In the genomic region with DNA sequence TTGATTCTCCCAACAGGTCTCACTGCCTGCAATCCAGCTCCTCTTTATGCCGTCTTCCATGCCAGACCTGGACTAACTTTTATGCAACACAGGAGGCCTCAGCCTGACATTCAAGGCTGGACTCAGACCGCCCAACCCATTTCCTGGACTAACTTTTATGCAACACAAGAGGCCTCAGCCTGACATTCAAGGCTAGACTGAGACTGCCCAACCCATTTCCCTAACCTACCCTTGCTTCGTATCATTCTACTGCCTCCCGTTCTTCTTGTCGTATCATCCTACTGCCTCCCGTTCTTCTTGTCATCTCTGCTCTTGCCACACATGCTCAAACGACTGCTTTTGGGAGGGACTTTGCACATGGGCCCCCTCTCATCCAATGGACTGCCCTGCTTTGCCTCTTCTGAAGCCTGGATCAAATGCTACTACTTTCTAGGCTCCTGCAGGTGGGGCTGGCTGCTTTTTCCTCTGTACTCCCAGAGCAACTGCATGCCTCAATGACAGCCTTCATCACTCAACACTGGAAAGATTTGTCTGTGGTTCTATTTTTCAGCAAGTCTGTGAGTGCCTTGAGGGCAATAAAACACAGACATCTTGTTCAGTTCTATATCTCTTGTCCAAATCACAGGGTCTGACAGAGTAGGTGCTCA, we compare ENCODE assay signal across 14 cellular contexts. TPM values are rescaled to one million over a fixed set of nuclear protein-coding genes. Genes with fewer than 3 reads are reported as not detected.
A peak's percentile ranks its signal among the peaks of the same experiment; 100 is the strongest.
DNase-seq lines count a peak whose midpoint lies in the region; ATAC-seq and TF ChIP-seq lines count a peak whose summit lies in the region.
"Had no signal": no experiment of that assay in that cellular context is flagged by ENCODE, and none has a peak within 500 bp of the region (broad histone marks: within the 10 kb centered on the region; RNA-seq: fewer than 3 reads in every experiment).

No MANE protein-coding gene starts in this region.

- 75% methylated on average over 7 of the region's 7 CpGs for WGBS in suprapubic skin
- 76 to 89% methylated on average over 7 of the region's 7 CpGs for WGBS in body of pancreas, 2 donors

- H3K27me3 ChIP-seq in suprapubic skin (no peaks in the 10 kb centered on the region), body of pancreas (no peaks in the 10 kb centered on the region)

- H3K36me3 Mint-ChIP-seq in activated naive CD4-positive, alpha-beta T cell treated with anti-CD3 and anti-CD28 coated beads, Interleukin-2, amount 50 U/mL, for 24 hours, result peaks cover 10% of the 10 kb centered on the region
- peaks cover 79% of the 10 kb centered on the region for H3K36me3 Mint-ChIP-seq in activated T-helper 17 cell treated with anti-CD3 and anti-CD28 coated beads, Interleukin-2, amount 50 U/mL, for 72 hours (ENCODE audit: low read depth)
- H3K36me3 Mint-ChIP-seq in activated CD8-positive, alpha-beta memory T cell treated with anti-CD3 and anti-CD28 coated beads, Interleukin-2, amount 10 ng/mL, durations not matched to agents 7 days and 5 days, result peaks cover 30% of the 10 kb centered on the region

- H3K4me3 Mint-ChIP-seq in activated naive CD4-positive, alpha-beta T cell treated with anti-CD3 and anti-CD28 coated beads, Interleukin-2, amount 50 U/mL, for 24 hours, result peak overlapping the region; percentile 37
- peak overlapping the region; percentile 22 for H3K4me3 Mint-ChIP-seq in activated T-helper 17 cell treated with anti-CD3 and anti-CD28 coated beads, Interleukin-2, amount 50 U/mL, for 72 hours
- H3K4me3 Mint-ChIP-seq in activated CD8-positive, alpha-beta memory T cell treated with anti-CD3 and anti-CD28 coated beads, Interleukin-2, amount 10 ng/mL, durations not matched to agents 7 days and 5 days, result no peak overlapping the region

- H3K36me3 ChIP-seq in suprapubic skin, result peaks cover 12% of the 10 kb centered on the region
- H3K36me3 ChIP-seq in body of pancreas (replicated peaks in 1 of 2; ENCODE audit: insufficient read depth in 1 of 2, low read depth in 2 of 2), result no peaks in the 10 kb centered on the region

- CTCF ChIA-PET in activated CD8-positive, alpha-beta memory T cell treated with anti-CD3 and anti-CD28 coated beads, Interleukin-2, amount 10 ng/mL, durations not matched to agents 7 days and 5 days (lab: Charles Lee), result interaction anchor here (1.8 kb wide), 1 partner anchor 30 kb away, joined by 3 read pairs; the partner anchor contains the start of gene CASTOR1

- TF ChIP-seq POLR2A in suprapubic skin (IDR thresholded peaks at IDR 0.05), result no peak
- TF ChIP-seq POLR2A in body of pancreas (IDR thresholded peaks at IDR 0.05), result no peak

- intact Hi-C loops in body of pancreas (cut with DNase I), result no loop called here

- TF ChIP-seq CTCF in suprapubic skin (IDR thresholded peaks at IDR 0.05) (no peak), body of pancreas (IDR thresholded peaks at IDR 0.05) (no peak)

- DNase-seq in activated naive CD4-positive, alpha-beta T cell treated with Interleukin-2 at 50 U/mL for 16 hours, result no peak
- DNase-seq in iris pigment epithelial cell (ENCODE audit: low read depth) (peak; percentile 28), suprapubic skin (ENCODE audit: low spot score in 2 of 2) (no peak), body of pancreas (no peak)
- DNase-seq in activated CD8-positive, alpha-beta memory T cell treated with anti-CD3 and anti-CD28 coated beads, Interleukin-2, amount 10 ng/mL, durations not matched to agents 7 days and 5 days, result no peak
- DNase-seq: H7; NCI-H1105 treated with DMSO at 0.1 percent for 48 hours; NCI-H510A; stimulated activated CD4-positive, alpha-beta T cell treated with anti-CD3 and anti-CD28 coated beads, Interleukin-15, amount 100 ng/mL, for 24 hours; WERI-Rb-1 had no signal

- no peaks in the 10 kb centered on the region for H3K9me3 Mint-ChIP-seq in activated naive CD4-positive, alpha-beta T cell treated with anti-CD3 and anti-CD28 coated beads, Interleukin-2, amount 50 U/mL, for 24 hours
- no peaks in the 10 kb centered on the region for H3K9me3 Mint-ChIP-seq in activated T-helper 17 cell treated with anti-CD3 and anti-CD28 coated beads, Interleukin-2, amount 50 U/mL, for 72 hours
- no peaks in the 10 kb centered on the region for H3K9me3 Mint-ChIP-seq in activated CD8-positive, alpha-beta memory T cell treated with anti-CD3 and anti-CD28 coated beads, Interleukin-2, amount 10 ng/mL, durations not matched to agents 7 days and 5 days (ENCODE audit: low read depth)

- H3K9me3 ChIP-seq in suprapubic skin (no peaks in the 10 kb centered on the region), body of pancreas (no peaks in the 10 kb centered on the region)

- H3K4me1 Mint-ChIP-seq in activated naive CD4-positive, alpha-beta T cell treated with anti-CD3 and anti-CD28 coated beads, Interleukin-2, amount 50 U/mL, for 24 hours, result peaks cover 95% of the 10 kb centered on the region
- peaks cover 69% of the 10 kb centered on the region for H3K4me1 Mint-ChIP-seq in activated T-helper 17 cell treated with anti-CD3 and anti-CD28 coated beads, Interleukin-2, amount 50 U/mL, for 72 hours
- H3K4me1 Mint-ChIP-seq in activated CD8-positive, alpha-beta memory T cell treated with anti-CD3 and anti-CD28 coated beads, Interleukin-2, amount 10 ng/mL, durations not matched to agents 7 days and 5 days, result peaks cover 64% of the 10 kb centered on the region

- H3K27me3 Mint-ChIP-seq in activated naive CD4-positive, alpha-beta T cell treated with anti-CD3 and anti-CD28 coated beads, Interleukin-2, amount 50 U/mL, for 24 hours, result no peaks in the 10 kb centered on the region
- no peaks in the 10 kb centered on the region for H3K27me3 Mint-ChIP-seq in activated T-helper 17 cell treated with anti-CD3 and anti-CD28 coated beads, Interleukin-2, amount 50 U/mL, for 72 hours
- no peaks in the 10 kb centered on the region for H3K27me3 Mint-ChIP-seq in activated CD8-positive, alpha-beta memory T cell treated with anti-CD3 and anti-CD28 coated beads, Interleukin-2, amount 10 ng/mL, durations not matched to agents 7 days and 5 days

- ATAC-seq in activated T-helper 17 cell treated with anti-CD3 and anti-CD28 coated beads, Interleukin-2, amount 50 U/mL, for 72 hours (replicated peaks), result no peak
- no peak for ATAC-seq in activated CD8-positive, alpha-beta memory T cell treated with anti-CD3 and anti-CD28 coated beads, Interleukin-2, amount 10 ng/mL, durations not matched to agents 7 days and 5 days
- ATAC-seq in body of pancreas (no peak), GM21737 (IDR thresholded peaks at IDR 0.05; ENCODE audit: unreplicated experiment) (no peak)

- TF ChIP-seq EP300 in suprapubic skin (IDR thresholded peaks at IDR 0.05), result no peak

- H3K4me3 ChIP-seq in suprapubic skin (no peak overlapping the region), body of pancreas (no peak overlapping the region)

- H3K27ac ChIP-seq in suprapubic skin, result peak overlapping the region; percentile 13
- H3K27ac ChIP-seq in body of pancreas, result no peak overlapping the region
- H3K27ac ChIP-seq: WERI-Rb-1 had no signal

- H3K4me1 ChIP-seq in suprapubic skin (peaks cover 87% of the 10 kb centered on the region), body of pancreas (peaks cover 44% of the 10 kb centered on the region)

- peak overlapping the region; percentile 94 for H3K27ac Mint-ChIP-seq in activated naive CD4-positive, alpha-beta T cell treated with anti-CD3 and anti-CD28 coated beads, Interleukin-2, amount 50 U/mL, for 24 hours
- H3K27ac Mint-ChIP-seq in activated T-helper 17 cell treated with anti-CD3 and anti-CD28 coated beads, Interleukin-2, amount 50 U/mL, for 72 hours, result peak overlapping the region; percentile 76
- H3K27ac Mint-ChIP-seq in activated CD8-positive, alpha-beta memory T cell treated with anti-CD3 and anti-CD28 coated beads, Interleukin-2, amount 10 ng/mL, durations not matched to agents 7 days and 5 days, result no peak overlapping the region

RNA-seq across cellular contexts. Expression of gene TBC1D10A, which starts 7.8 kb away (rescaled TPM):
- total RNA-seq in activated T-helper 17 cell treated with anti-CD3 and anti-CD28 coated beads, Interleukin-2, amount 50 U/mL, for 72 hours, result 10 to 100 TPM; 26.9 to 41.2 TPM
- 10 to 100 TPM; 38.3 to 49.2 (median 43.0) TPM for total RNA-seq in suprapubic skin
- total RNA-seq in activated CD8-positive, alpha-beta memory T cell treated with anti-CD3 and anti-CD28 coated beads, Interleukin-2, amount 10 ng/mL, durations not matched to agents 7 days and 5 days, result 10 to 100 TPM; 32.2 to 48.1 TPM
- 10 to 100 TPM in 1 of 2 donors, 1 to 10 TPM in 1; 4.3 to 15.0 TPM for total RNA-seq in body of pancreas

RNA-seq across cellular contexts. Expression of gene CASTOR1, which starts 29.6 kb away (rescaled TPM):
- total RNA-seq in activated T-helper 17 cell treated with anti-CD3 and anti-CD28 coated beads, Interleukin-2, amount 50 U/mL, for 72 hours, result 1 to 10 TPM; 4.6 to 4.8 TPM
- total RNA-seq in suprapubic skin (10 to 100 TPM; 16.3 to 22.8 (median 20.6) TPM), body of pancreas (10 to 100 TPM in 1 of 2 donors, 1 to 10 TPM in 1; 4.2 to 21.4 TPM)
- total RNA-seq in activated CD8-positive, alpha-beta memory T cell treated with anti-CD3 and anti-CD28 coated beads, Interleukin-2, amount 10 ng/mL, durations not matched to agents 7 days and 5 days, result 10 to 100 TPM in 1 of 2 experiments, 1 to 10 TPM in 1; 8.7 to 10.2 TPM

RNA-seq across cellular contexts. Expression of gene SF3A1, which starts 37.8 kb away (rescaled TPM):
- 100 to 1,000 TPM; 275 to 294 TPM for total RNA-seq in activated T-helper 17 cell treated with anti-CD3 and anti-CD28 coated beads, Interleukin-2, amount 50 U/mL, for 72 hours
- total RNA-seq in suprapubic skin (100 to 1,000 TPM; 112 to 208 (median 152) TPM), body of pancreas (10 to 100 TPM; 30.6 to 77.1 TPM)
- total RNA-seq in activated CD8-positive, alpha-beta memory T cell treated with anti-CD3 and anti-CD28 coated beads, Interleukin-2, amount 10 ng/mL, durations not matched to agents 7 days and 5 days, result 100 to 1,000 TPM; 214 to 267 TPM

RNA-seq across cellular contexts. Expression of gene CCDC157, which starts 37.9 kb away (rescaled TPM):
- total RNA-seq in activated T-helper 17 cell treated with anti-CD3 and anti-CD28 coated beads, Interleukin-2, amount 50 U/mL, for 72 hours, result 1 to 10 TPM in 1 of 2 donors, under 1 TPM in 1; 0.50 to 2.5 TPM
- total RNA-seq in suprapubic skin (1 to 10 TPM; 2.2 to 4.7 (median 3.1) TPM), body of pancreas (10 to 100 TPM in 1 of 2 donors, 1 to 10 TPM in 1; 3.1 to 10.5 TPM)
- total RNA-seq in activated CD8-positive, alpha-beta memory T cell treated with anti-CD3 and anti-CD28 coated beads, Interleukin-2, amount 10 ng/mL, durations not matched to agents 7 days and 5 days, result 1 to 10 TPM; 4.9 to 6.2 TPM

RNA-seq across cellular contexts. Expression of gene OSM, which starts 52.2 kb away (rescaled TPM):
- 10 to 100 TPM; 41.1 to 88.6 TPM for total RNA-seq in activated T-helper 17 cell treated with anti-CD3 and anti-CD28 coated beads, Interleukin-2, amount 50 U/mL, for 72 hours
- total RNA-seq in suprapubic skin (under 1 TPM in 1 of 4 donors, not detected in 3; 0.34 TPM), body of pancreas (not detected)
- 100 to 1,000 TPM; 122 to 141 TPM for total RNA-seq in activated CD8-positive, alpha-beta memory T cell treated with anti-CD3 and anti-CD28 coated beads, Interleukin-2, amount 10 ng/mL, durations not matched to agents 7 days and 5 days
- total RNA-seq: H7, HT1080 had no signal
